Comparison of ENCODE assay signal across 1 cellular context in the genomic region with DNA sequence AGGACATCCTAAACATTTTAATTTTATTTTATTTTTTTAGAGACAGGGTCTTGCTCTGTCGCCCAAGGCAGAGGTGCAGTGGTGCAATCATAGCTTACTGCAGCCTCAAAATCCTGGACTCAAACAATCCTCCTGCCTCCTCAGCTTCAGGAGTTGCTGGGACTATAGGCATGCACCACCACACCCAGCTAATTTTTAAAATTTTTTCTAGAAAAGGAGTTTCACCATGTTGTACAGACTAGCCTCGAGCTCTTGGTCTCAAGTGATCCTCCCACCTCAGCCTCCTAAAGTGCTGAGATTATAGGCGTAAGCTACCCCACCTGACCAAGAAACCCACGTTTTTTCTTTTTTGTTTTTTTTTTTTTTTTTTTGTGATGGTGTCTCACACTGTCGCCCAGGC.
TF ChIP-seq lines count a peak whose summit lies in the region.

No MANE protein-coding gene starts in this region.

TF ChIP-seq in K562, 482 proteins besides CTCF, POLR2A, EP300 and RAD21:
- 0 out of 2 replicates have a peak, but pooled peaks have one; percentile 9 for TF ChIP-seq CXXC5 (CRISPR knock-in tag; IDR thresholded peaks at IDR 0.05)
- TF ChIP-seq MBD2 (IDR thresholded peaks at IDR 0.05; ENCODE audit: borderline replicate concordance, low read depth): no peak
